Comparison of ENCODE assay signal across 1 cellular context in the genomic region with DNA sequence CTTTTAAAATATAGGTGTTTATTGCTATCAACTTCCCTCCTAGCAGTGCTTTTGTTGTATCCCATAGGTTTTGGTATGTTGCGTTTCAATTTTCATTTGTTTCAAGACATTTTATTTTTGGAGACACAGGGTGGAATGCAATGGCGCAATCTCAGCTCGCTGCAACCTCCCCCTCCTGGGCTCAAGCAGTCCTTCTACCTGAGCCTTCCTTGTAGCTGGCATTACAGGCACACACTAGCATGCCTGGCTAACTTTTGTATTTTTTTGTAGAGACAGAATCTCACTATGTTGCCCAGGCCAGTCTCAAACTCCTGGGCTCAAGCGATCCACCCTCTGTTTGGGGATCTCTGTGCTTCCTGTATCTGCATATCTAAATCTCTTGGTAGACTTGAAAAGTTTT.
TF ChIP-seq lines count a peak whose summit lies in the region.

No MANE protein-coding gene starts in this region.

TF ChIP-seq in H1, 55 proteins besides CTCF, POLR2A, EP300 and RAD21:
- TF ChIP-seq YY1 (IDR thresholded peaks at IDR 0.05; ENCODE audit: low read depth, low read length) (no peak), CEBPB (IDR thresholded peaks at IDR 0.05; ENCODE audit: low read depth, low read length) (peak; percentile 91)
TF ChIP-seq in H1: peak in this region for 1.
